Comparison of ENCODE assay signal across 1 cellular context in the genomic region with DNA sequence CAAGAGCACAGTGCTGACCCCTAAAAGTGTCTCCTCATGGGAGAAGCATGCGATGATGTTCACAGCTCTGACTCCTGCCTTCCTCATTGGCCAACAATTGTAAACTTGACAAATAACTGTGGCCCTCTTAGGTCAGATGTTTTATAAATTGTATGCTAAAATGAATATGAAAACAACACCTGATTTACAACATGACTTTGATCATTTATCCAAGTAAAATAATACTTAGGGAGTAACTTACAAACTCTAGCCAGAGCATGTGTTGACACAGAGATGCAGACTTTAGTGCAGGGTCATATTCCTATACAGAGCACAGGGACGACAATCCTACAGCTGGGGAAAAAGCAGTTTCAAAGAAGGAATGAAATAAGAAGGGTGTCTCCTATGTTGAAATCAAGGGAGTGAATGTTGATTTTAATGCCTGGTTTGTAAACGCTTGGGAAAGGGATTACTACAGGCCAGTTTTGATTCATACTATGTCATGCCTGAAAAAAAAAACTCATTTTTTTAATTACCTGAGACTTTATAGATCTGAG.
TF ChIP-seq lines count a peak whose summit lies in the region.

No MANE protein-coding gene starts in this region.

TF ChIP-seq in IMR-90, 13 proteins besides CTCF, POLR2A, EP300 and RAD21 (continued from another document):
- TF ChIP-seq CEBPB (IDR thresholded peaks at IDR 0.05; ENCODE audit: low read depth, low read length) (no peak), RCOR1 (IDR thresholded peaks at IDR 0.05; ENCODE audit: insufficient replicate concordance, low read length) (no peak), NFE2L2 (IDR thresholded peaks at IDR 0.05; ENCODE audit: low read depth, low read length) (no peak), CHD1 (IDR thresholded peaks at IDR 0.05; ENCODE audit: low read depth, low read length) (no peak), FOS (IDR thresholded peaks at IDR 0.05; ENCODE audit: low read depth, low read length) (no peak), USF2 (IDR thresholded peaks at IDR 0.05; ENCODE audit: low read depth, low read length) (no peak), BHLHE40 (IDR thresholded peaks at IDR 0.05; ENCODE audit: low read depth, low read length) (no peak)
- TF ChIP-seq, protein P1, sequence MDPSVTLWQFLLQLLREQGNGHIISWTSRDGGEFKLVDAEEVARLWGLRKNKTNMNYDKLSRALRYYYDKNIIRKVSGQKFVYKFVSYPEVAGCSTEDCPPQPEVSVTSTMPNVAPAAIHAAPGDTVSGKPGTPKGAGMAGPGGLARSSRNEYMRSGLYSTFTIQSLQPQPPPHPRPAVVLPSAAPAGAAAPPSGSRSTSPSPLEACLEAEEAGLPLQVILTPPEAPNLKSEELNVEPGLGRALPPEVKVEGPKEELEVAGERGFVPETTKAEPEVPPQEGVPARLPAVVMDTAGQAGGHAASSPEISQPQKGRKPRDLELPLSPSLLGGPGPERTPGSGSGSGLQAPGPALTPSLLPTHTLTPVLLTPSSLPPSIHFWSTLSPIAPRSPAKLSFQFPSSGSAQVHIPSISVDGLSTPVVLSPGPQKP (IDR thresholded peaks at IDR 0.05; ENCODE audit: borderline replicate concordance, low read depth, low read length) = no peak
